Comparison of ENCODE assay signal across 7 cellular contexts in the genomic region with DNA sequence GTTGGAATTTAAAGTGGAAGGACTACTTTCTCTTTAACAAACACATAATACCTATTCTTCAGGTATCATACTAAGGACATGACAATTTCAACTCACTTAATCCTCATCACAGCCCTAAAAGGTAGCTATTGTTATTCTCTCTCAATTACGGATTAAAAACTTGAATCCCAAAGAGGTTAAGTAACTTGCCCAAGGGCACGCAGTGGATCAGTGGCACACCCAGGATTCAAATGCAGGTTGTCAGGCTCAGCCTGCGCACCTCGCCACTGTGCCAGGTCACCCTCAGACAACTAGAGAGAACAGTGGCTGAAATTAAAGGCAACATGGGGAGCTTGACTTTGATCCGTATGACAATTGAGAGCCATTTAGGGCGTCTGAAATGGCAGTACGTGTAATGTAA.
"Had no signal": no experiment of that assay in that cellular context is flagged by ENCODE, and none has a peak within 500 bp of the region (broad histone marks: within the 10 kb centered on the region; RNA-seq: fewer than 3 reads in every experiment).

No MANE protein-coding gene starts in this region.

- H3K4me3 ChIP-seq: GM23248, K562 had no signal

- H3K4me3 Mint-ChIP-seq: H9, HFFc6 had no signal

- H3K27ac Mint-ChIP-seq: HFFc6 had no signal

- DNase-seq: GM23248, H9, IMR-90, KG1 had no signal

- H2AFZ ChIP-seq: GM23248 had no signal

- ATAC-seq: HCT116, K562 had no signal

- H3K9ac ChIP-seq: GM23248 had no signal

- H3K27ac ChIP-seq: GM23248 had no signal

- H3K9me3 Mint-ChIP-seq: HFFc6 had no signal
